In genomic region chr9:14189578-14189977, GRCh38 we compare ENCODE assay signal across 26 cellular contexts.
"Had no signal": no experiment of that assay in that cellular context is flagged by ENCODE, and none has a peak within 500 bp of the region (broad histone marks: within the 10 kb centered on the region; RNA-seq: fewer than 3 reads in every experiment).

No MANE protein-coding gene starts in this region.

- H3K27ac ChIP-seq: brain microvascular endothelial cell, hepatocyte, pancreas, right atrium auricular region, suprapubic skin had no signal

- DNase-seq: activated CD4-positive, alpha-beta T cell treated with anti-CD3 and anti-CD28 coated beads for 4 hours; activated CD4-positive, alpha-beta T cell treated with anti-CD3 and anti-CD28 coated beads, Interleukin-2, amount 50 U/mL, for 4 hours; activated CD4-positive, CD25-positive, alpha-beta regulatory T cell; activated effector memory CD4-positive, alpha-beta T cell treated with Interleukin-2 at 50 U/mL for 16 hours; activated naive CD4-positive, alpha-beta T cell treated with Interleukin-2 at 50 U/mL for 16 hours; activated T-cell treated with anti-CD3 and anti-CD28 coated beads for 4 hours; activated T-cell treated with anti-CD3 and anti-CD28 coated beads, Interleukin-2, amount 50 U/mL, for 72 hours; aorta; brain microvascular endothelial cell; central memory CD4-positive, alpha-beta T cell; left cardiac atrium; midbrain; naive thymus-derived CD4-positive, alpha-beta T cell; nucleus accumbens; pancreas; stimulated activated CD4-positive, alpha-beta T cell treated with anti-CD3 and anti-CD28 coated beads, Interleukin-15, amount 100 ng/mL, for 24 hours; stimulated activated CD4-positive, alpha-beta T cell treated with anti-CD3 and anti-CD28 coated beads, Interleukin-2, amount 100 ng/mL, for 24 hours; stimulated activated naive CD4-positive, alpha-beta T cell; T-helper 1 cell; tibial artery had no signal

- H3K9me3 ChIP-seq: pancreas, right atrium auricular region, suprapubic skin, tibial artery had no signal

- H3K4me1 Mint-ChIP-seq: naive thymus-derived CD4-positive, alpha-beta T cell; neural crest cell had no signal

- H2AFZ ChIP-seq: hepatocyte had no signal

- H3K4me3 ChIP-seq: hepatocyte, pancreas, right atrium auricular region, suprapubic skin, tibial artery had no signal

- H3K9me3 Mint-ChIP-seq: neural crest cell; T-helper 2 cell treated with Interferon-gamma antibody and Interleukin-4, amounts not matched to agents 5 μg/mL and 100 μg/mL, for 36 hours had no signal

- H3K27ac Mint-ChIP-seq: activated naive CD8-positive, alpha-beta T cell; activated T-cell treated with anti-CD3 and anti-CD28 coated beads, Interleukin-2, amount 50 U/mL, for 72 hours; naive thymus-derived CD4-positive, alpha-beta T cell; T-helper 2 cell treated with Interferon-gamma antibody and Interleukin-4, amounts not matched to agents 5 μg/mL and 100 μg/mL, for 36 hours had no signal

- H3K27me3 Mint-ChIP-seq: activated naive CD8-positive, alpha-beta T cell had no signal

- H3K27me3 ChIP-seq: brain microvascular endothelial cell, hepatocyte, pancreas, right atrium auricular region, suprapubic skin, tibial artery had no signal

- H3K36me3 ChIP-seq: brain microvascular endothelial cell, pancreas, right atrium auricular region, suprapubic skin, tibial artery had no signal

- H3K4me3 Mint-ChIP-seq: activated naive CD8-positive, alpha-beta T cell; activated T-cell treated with anti-CD3 and anti-CD28 coated beads, Interleukin-2, amount 50 U/mL, for 72 hours; naive thymus-derived CD4-positive, alpha-beta T cell; neural crest cell; T-helper 2 cell treated with Interferon-gamma antibody and Interleukin-4, amounts not matched to agents 5 μg/mL and 100 μg/mL, for 36 hours had no signal

- H3K36me3 Mint-ChIP-seq: activated naive CD8-positive, alpha-beta T cell; naive thymus-derived CD4-positive, alpha-beta T cell had no signal

- H3K4me2 ChIP-seq: hepatocyte had no signal
